Comparison of ENCODE assay signal across 20 cellular contexts in the genomic region with DNA sequence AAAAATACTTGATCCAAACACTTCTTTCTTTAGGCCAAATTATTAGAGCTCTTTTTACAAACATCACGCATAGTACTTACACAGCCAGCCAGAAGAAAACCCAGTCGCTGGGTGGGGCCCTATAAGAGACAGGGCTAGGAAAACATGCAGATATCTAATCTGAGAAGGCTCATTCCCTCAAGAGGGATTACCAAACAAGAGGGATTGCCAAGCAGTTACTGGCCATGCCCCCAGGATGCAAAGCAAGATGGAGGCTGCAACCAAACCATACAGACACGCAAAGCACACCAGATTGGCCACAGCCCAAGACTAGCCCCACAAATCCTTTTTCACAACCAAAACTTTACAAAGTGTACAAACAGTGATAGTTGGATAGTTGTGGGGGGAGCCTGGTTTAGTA.
DNase-seq lines count a peak whose midpoint lies in the region; ATAC-seq and TF ChIP-seq lines count a peak whose summit lies in the region.
"Had no signal": no experiment of that assay in that cellular context is flagged by ENCODE, and none has a peak within 500 bp of the region (broad histone marks: within the 10 kb centered on the region; RNA-seq: fewer than 3 reads in every experiment).

No MANE protein-coding gene starts in this region.

- H3K36me3 ChIP-seq in HCT116 (ENCODE audit: control insufficient read depth in 1 of 2, insufficient read depth in 2 of 2, low read length in 2 of 2): peaks cover 0 to 19% of the 10 kb centered on the region in 2 experiments; a peak in 3 of 4 replicates
- H3K36me3 ChIP-seq: cardiac muscle cell, Peyer's patch, tibial artery had no signal

- H3K4me3 Mint-ChIP-seq in dendritic cell treated with granulocyte-macrophage colony-stimulating factor and Interleukin-4, amounts not matched to agents 40 ng/mL and 50 ng/mL, for 4 days: peak overlapping the region; percentile 4
- H3K4me3 Mint-ChIP-seq: activated naive CD8-positive, alpha-beta T cell treated with anti-CD3 and anti-CD28 coated beads, Interleukin-2, amount 50 U/mL, for 24 hours; memory B cell; neural crest cell; T-helper 2 cell treated with Interferon-gamma antibody and Interleukin-4, amounts not matched to agents 5 μg/mL and 100 μg/mL, for 36 hours had no signal

- H3K27ac ChIP-seq in HCT116 (ENCODE audit: low read depth, low read length): peak overlapping the region; percentile 36
- H3K27ac ChIP-seq: cardiac muscle cell, Peyer's patch, tibial artery had no signal

- peak overlapping the region; percentile 73 to 90 for H3K4me3 ChIP-seq in HCT116 (replicated peaks in 1 of 2; ENCODE audit: low read depth in 1 of 2, low read length in 2 of 2)
- H3K4me3 ChIP-seq: cardiac muscle cell, Peyer's patch had no signal

- no peak for TF ChIP-seq POLR2A in HCT116 (IDR thresholded peaks at IDR 0.05; ENCODE audit: borderline replicate concordance, extremely low read depth, insufficient read depth, insufficient read length)

- DNase-seq in CD1c-positive myeloid dendritic cell (ENCODE audit: extremely low spot score) (peak; percentile 18), HCT116 (ENCODE audit: low read depth, low spot score) (no peak), NOMO-1 (lab: John Stamatoyannopoulos, UW; ENCODE audit: unreplicated experiment in 2 of 2) (peak; percentile 69 to 75), left lobe of liver (ENCODE audit: low spot score) (no peak), glomerular visceral epithelial cell (ENCODE audit: extremely low spot score) (no peak), cerebellar cortex (ENCODE audit: low spot score) (no peak)
- DNase-seq: activated naive CD8-positive, alpha-beta T cell treated with anti-CD3 and anti-CD28 coated beads, Interleukin-2, amount 50 U/mL, for 24 hours; activated T-cell treated with anti-CD3 and anti-CD28 coated beads, Interleukin-2, amount 50 U/mL, for 48 hours; NCI-H1436; NCI-H2227 treated with DMSO at 0.1 percent for 48 hours; retina; stimulated activated CD4-positive, alpha-beta T cell treated with anti-CD3 and anti-CD28 coated beads, Interleukin-2, amount 100 ng/mL, for 48 hours had no signal

- peaks cover 4 to 15% of the 10 kb centered on the region in 2 experiments; a peak in 3 of 4 replicates for H3K4me1 ChIP-seq in HCT116 (ENCODE audit: control insufficient read depth in 1 of 2, insufficient read depth in 2 of 2, low read length in 2 of 2)
- H3K4me1 ChIP-seq: Peyer's patch, tibial artery had no signal

- H3K4me2 ChIP-seq in HCT116 (ENCODE audit: low read length): peak overlapping the region; percentile 89

- no TSS peak for BruUV-seq in HCT116 (replicated peaks; lab: Mats Ljungman, UMichigan)

- H3K27me3 ChIP-seq in HCT116 (ENCODE audit: insufficient read depth, low read length): no peaks in the 10 kb centered on the region
- H3K27me3 ChIP-seq: cardiac muscle cell, Peyer's patch, tibial artery had no signal

- RAD21 ChIA-PET in HCT116 (lab: Charles Lee; ENCODE audit: low non-redundant PET in 1 of 2, low total read pairs in 2 of 2, uncharacterized antibody in 2 of 2, unreplicated experiment in 2 of 2): no interaction called here

- no peaks in the 10 kb centered on the region for H3K27me3 Mint-ChIP-seq in dendritic cell treated with granulocyte-macrophage colony-stimulating factor and Interleukin-4, amounts not matched to agents 40 ng/mL and 50 ng/mL, for 4 days
- H3K27me3 Mint-ChIP-seq: memory B cell had no signal

- H3K9me3 Mint-ChIP-seq in dendritic cell treated with granulocyte-macrophage colony-stimulating factor and Interleukin-4, amounts not matched to agents 40 ng/mL and 50 ng/mL, for 4 days: peaks cover 43% of the 10 kb centered on the region
- H3K9me3 Mint-ChIP-seq: T-helper 2 cell treated with Interferon-gamma antibody and Interleukin-4, amounts not matched to agents 5 μg/mL and 100 μg/mL, for 36 hours had no signal

- CTCF ChIA-PET in HCT116 (lab: Charles Lee): no interaction called here

- TF ChIP-seq CTCF in HCT116 (IDR thresholded peaks at IDR 0.05 in 2 of 3, conservative IDR thresholded peaks at IDR 0.05 in 1 of 3; ENCODE audit: borderline replicate concordance in 1 of 3, insufficient read depth in 1 of 3, low read depth in 2 of 3, low read length in 2 of 3): no peak

- H3K36me3 Mint-ChIP-seq in dendritic cell treated with granulocyte-macrophage colony-stimulating factor and Interleukin-4, amounts not matched to agents 40 ng/mL and 50 ng/mL, for 4 days (ENCODE audit: low read depth): no peaks in the 10 kb centered on the region
- H3K36me3 Mint-ChIP-seq: memory B cell had no signal

- no peak overlapping the region for H3K27ac Mint-ChIP-seq in dendritic cell treated with granulocyte-macrophage colony-stimulating factor and Interleukin-4, amounts not matched to agents 40 ng/mL and 50 ng/mL, for 4 days
- H3K27ac Mint-ChIP-seq: activated naive CD8-positive, alpha-beta T cell treated with anti-CD3 and anti-CD28 coated beads, Interleukin-2, amount 50 U/mL, for 24 hours; memory B cell; T-helper 2 cell treated with Interferon-gamma antibody and Interleukin-4, amounts not matched to agents 5 μg/mL and 100 μg/mL, for 36 hours had no signal

- H3K9me2 ChIP-seq in HCT116 (ENCODE audit: insufficient read depth): no peaks in the 10 kb centered on the region

- H2AFZ ChIP-seq in HCT116 (ENCODE audit: low read depth, low read length, poor library complexity, severe bottlenecking): no peak overlapping the region

- intact Hi-C loops in HCT116 (cut with micrococcal nuclease): loop anchor here (10.0 kb wide), 2 partner anchors 433 to 667 kb away; no protein-coding TSS in a partner anchor
- intact Hi-C loops in dendritic cell treated with granulocyte-macrophage colony-stimulating factor and Interleukin-4, amounts not matched to agents 40 ng/mL and 50 ng/mL, for 4 days (cut with micrococcal nuclease): no loop called here

- peak overlapping the region; percentile 84 for H3K9ac ChIP-seq in HCT116 (ENCODE audit: low read length)

- peaks cover 58% of the 10 kb centered on the region for H3K79me2 ChIP-seq in HCT116 (ENCODE audit: insufficient read depth, low read length)

- peak; percentile 62 for ATAC-seq in HCT116
- no peak for ATAC-seq in left lobe of liver
- ATAC-seq in GM18519 (IDR thresholded peaks at IDR 0.05; ENCODE audit: low FRiP score, unreplicated experiment): no peak
- ATAC-seq: activated naive CD8-positive, alpha-beta T cell treated with anti-CD3 and anti-CD28 coated beads, Interleukin-2, amount 50 U/mL, for 24 hours had no signal

- no peak for TF ChIP-seq RAD21 in HCT116 (IDR thresholded peaks at IDR 0.05; ENCODE audit: low read depth)

- no peaks in the 10 kb centered on the region; a peak in 1 of 4 replicates for H3K9me3 ChIP-seq in HCT116 (ENCODE audit: control insufficient read depth in 1 of 2, insufficient read depth in 1 of 2, low read depth in 1 of 2, low read length in 2 of 2)
- H3K9me3 ChIP-seq: Peyer's patch, tibial artery had no signal

- H4K20me1 ChIP-seq in HCT116 (ENCODE audit: insufficient read depth): no peaks in the 10 kb centered on the region; the same call in 1 of the 2 replicates

- peaks cover 8% of the 10 kb centered on the region for H3K4me1 Mint-ChIP-seq in dendritic cell treated with granulocyte-macrophage colony-stimulating factor and Interleukin-4, amounts not matched to agents 40 ng/mL and 50 ng/mL, for 4 days (ENCODE audit: low read depth)
- H3K4me1 Mint-ChIP-seq: activated naive CD8-positive, alpha-beta T cell treated with anti-CD3 and anti-CD28 coated beads, Interleukin-2, amount 50 U/mL, for 24 hours; memory B cell; neural crest cell had no signal

- POLR2A ChIA-PET in HCT116 (lab: Charles Lee): no interaction called here

TF ChIP-seq in HCT116, 20 proteins besides CTCF, POLR2A, EP300 and RAD21:
- TF ChIP-seq EZH2 (IDR thresholded peaks at IDR 0.05): no peak
- no peak for TF ChIP-seq JUND (IDR thresholded peaks at IDR 0.05)
- TF ChIP-seq SP1 (IDR thresholded peaks at IDR 0.05; ENCODE audit: low read depth): no peak
- TF ChIP-seq SRF (IDR thresholded peaks at IDR 0.05; ENCODE audit: low read depth): no peak
- TF ChIP-seq POLR2AphosphoS5 (IDR thresholded peaks at IDR 0.05; ENCODE audit: low read depth, low read length): no peak
- TF ChIP-seq, protein P1, sequence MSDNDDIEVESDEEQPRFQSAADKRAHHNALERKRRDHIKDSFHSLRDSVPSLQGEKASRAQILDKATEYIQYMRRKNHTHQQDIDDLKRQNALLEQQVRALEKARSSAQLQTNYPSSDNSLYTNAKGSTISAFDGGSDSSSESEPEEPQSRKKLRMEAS (IDR thresholded peaks at IDR 0.05): no peak
- TF ChIP-seq YY1 (IDR thresholded peaks at IDR 0.05; ENCODE audit: extremely low read depth, insufficient replicate concordance, low read depth, low read length): peak; percentile 54

Comparison
In these comparisons a context has a peak if more than half of its experiments do, and no peak if none do; other contexts are left out.
1. DNase-seq: peak in CD1c-positive myeloid dendritic cell (single experiment) and NOMO-1 (2 of 2); none in HCT116 (single experiment), left lobe of liver (single experiment), glomerular visceral epithelial cell (single experiment) and cerebellar cortex (single experiment).